In genomic region chr5:67214713-67215591, GRCh38 we compare ENCODE assay signal across 9 cellular contexts. TPM values are rescaled to one million over a fixed set of nuclear protein-coding genes. Genes with fewer than 3 reads are reported as not detected.
DNase-seq lines count a peak whose midpoint lies in the region; ATAC-seq, FAIRE-seq and TF ChIP-seq lines count a peak whose summit lies in the region.
"Had no signal": no experiment of that assay in that cellular context is flagged by ENCODE, and none has a peak within 500 bp of the region (broad histone marks: within the 10 kb centered on the region; RNA-seq: fewer than 3 reads in every experiment).

No MANE protein-coding gene starts in this region.

- no peak for FAIRE-seq in GM19239 (lab: Jason Lieb, UNC)

- CTCF ChIA-PET in CD8-positive, alpha-beta memory T cell (lab: Charles Lee), result interaction anchor here (1.0 to 3.6 kb wide), 10 partner anchors 8 to 1029 kb away, joined by 3 to 25 read pairs (median 5); no protein-coding TSS in a partner anchor

- H3K27ac ChIP-seq in CD8-positive, alpha-beta memory T cell (ENCODE audit: low read depth, low read length), result peak overlapping the region; percentile 38
- H3K27ac ChIP-seq in OCI-LY1 (ENCODE audit: low read depth, low read length, poor library complexity, severe bottlenecking) (peak overlapping the region; percentile 97), osteoblast (ENCODE audit: low read depth, low read length) (no peak overlapping the region)

- peak overlapping the region; percentile 23 for H3K4me3 ChIP-seq in CD8-positive, alpha-beta memory T cell (ENCODE audit: low read length)
- peak overlapping the region; percentile 16 for H3K4me3 ChIP-seq in OCI-LY1 (ENCODE audit: low read depth, low read length, poor library complexity, severe bottlenecking)
- no peak overlapping the region for H3K4me3 ChIP-seq in osteoblast (ENCODE audit: insufficient read depth, low read length)

- H3K27ac Mint-ChIP-seq in CD8-positive, alpha-beta memory T cell, result peak overlapping the region; percentile 88 to 98 (median 97)
- H3K27ac Mint-ChIP-seq in HFFc6, result no peak overlapping the region

- H3K27me3 Mint-ChIP-seq in CD8-positive, alpha-beta memory T cell, result peaks cover 0 to 4% of the 10 kb centered on the region in 2 donors
- H3K27me3 Mint-ChIP-seq in HFFc6 (ENCODE audit: insufficient read depth), result peaks cover 4% of the 10 kb centered on the region

- no peaks in the 10 kb centered on the region for H3K9me3 ChIP-seq in CD8-positive, alpha-beta memory T cell (ENCODE audit: low read length)
- H3K9me3 ChIP-seq in OCI-LY1 (ENCODE audit: low read length), result no peaks in the 10 kb centered on the region
- no peaks in the 10 kb centered on the region for H3K9me3 ChIP-seq in osteoblast (ENCODE audit: low read depth, low read length)

- H4K20me1 ChIP-seq in OCI-LY1 (ENCODE audit: insufficient read depth, low read length) (no peaks in the 10 kb centered on the region), osteoblast (ENCODE audit: insufficient read depth, low read length) (no peaks in the 10 kb centered on the region)

- H2AFZ ChIP-seq in OCI-LY1 (ENCODE audit: low read length) (0 out of 2 replicates have a peak overlapping the region, but pooled peaks have one; percentile 9), osteoblast (ENCODE audit: low read length) (peak overlapping the region; percentile 76)

- no peaks in the 10 kb centered on the region for H3K9me2 ChIP-seq in OCI-LY1 (ENCODE audit: low read depth, low read length)

- H3K4me1 Mint-ChIP-seq in CD8-positive, alpha-beta memory T cell, result peaks cover 50 to 55% (median 55%) of the 10 kb centered on the region in 3 donors
- H3K4me1 Mint-ChIP-seq in HFFc6 (ENCODE audit: low read depth), result peaks cover 38% of the 10 kb centered on the region

- H3K36me3 ChIP-seq in CD8-positive, alpha-beta memory T cell (ENCODE audit: insufficient read depth, low read length), result no peaks in the 10 kb centered on the region
- H3K36me3 ChIP-seq in OCI-LY1 (ENCODE audit: insufficient read depth, low read length), result no peaks in the 10 kb centered on the region
- no peaks in the 10 kb centered on the region for H3K36me3 ChIP-seq in osteoblast (ENCODE audit: insufficient read depth, low read length)

- H3K27me3 ChIP-seq in CD8-positive, alpha-beta memory T cell (ENCODE audit: insufficient read depth, low read length, poor library complexity, severe bottlenecking), result no peaks in the 10 kb centered on the region
- H3K27me3 ChIP-seq in OCI-LY1 (ENCODE audit: insufficient read depth, low read length), result no peaks in the 10 kb centered on the region
- no peaks in the 10 kb centered on the region for H3K27me3 ChIP-seq in osteoblast (ENCODE audit: insufficient read depth, low read length)

- POLR2A ChIA-PET in CD8-positive, alpha-beta memory T cell (lab: Charles Lee), result interaction anchor here (0.9 to 2.0 kb wide), 5 partner anchors 48 to 1052 kb away, joined by 3 to 13 read pairs (median 3); no protein-coding TSS in a partner anchor

- no peaks in the 10 kb centered on the region for H3K9me3 Mint-ChIP-seq in CD8-positive, alpha-beta memory T cell
- no peaks in the 10 kb centered on the region for H3K9me3 Mint-ChIP-seq in HFFc6

- no peak for DNase-seq in CD8-positive, alpha-beta memory T cell
- no peak for DNase-seq in osteoblast (ENCODE audit: insufficient read length, low spot score, missing footprints)
- no peak for DNase-seq in GM19239 (ENCODE audit: insufficient read length, low spot score)
- DNase-seq in HFFc6, result no peak
- DNase-seq in central memory CD4-positive, alpha-beta T cell, result no peak
- no peak for DNase-seq in activated CD4-positive, CD25-positive, alpha-beta regulatory T cell (lab: John Stamatoyannopoulos, UW)

- H3K4me3 Mint-ChIP-seq in CD8-positive, alpha-beta memory T cell, result peak overlapping the region in 6 of 7 donors; percentile 4 to 82 (median 70)
- no peak overlapping the region for H3K4me3 Mint-ChIP-seq in HFFc6

- peaks cover 48% of the 10 kb centered on the region for H3K4me1 ChIP-seq in CD8-positive, alpha-beta memory T cell (ENCODE audit: insufficient read depth, low read length)
- peaks cover 34% of the 10 kb centered on the region for H3K4me1 ChIP-seq in OCI-LY1 (ENCODE audit: insufficient read depth, low read length, severe bottlenecking)
- H3K4me1 ChIP-seq in osteoblast (ENCODE audit: insufficient read depth, low read length), result peaks cover 13% of the 10 kb centered on the region

- H3K36me3 Mint-ChIP-seq in CD8-positive, alpha-beta memory T cell, result peaks cover 0 to 6% (median 1%) of the 10 kb centered on the region in 3 donors
- H3K36me3 Mint-ChIP-seq in HFFc6 (ENCODE audit: low read depth), result no peaks in the 10 kb centered on the region

- peak overlapping the region; percentile 51 for H3K9ac ChIP-seq in OCI-LY1 (ENCODE audit: low read length)

- TF ChIP-seq CTCF in OCI-LY1 (IDR thresholded peaks at IDR 0.05; ENCODE audit: low read length) (peak; percentile 17; the same call in 1 of the 2 replicates), osteoblast (IDR thresholded peaks at IDR 0.05; ENCODE audit: extremely low read depth, low read depth, low read length) (no peak), HFFc6 (IDR thresholded peaks at IDR 0.05) (no peak)

- peak overlapping the region; percentile 62 for H3K4me2 ChIP-seq in OCI-LY1 (ENCODE audit: low read length)
- H3K4me2 ChIP-seq in osteoblast (ENCODE audit: insufficient read depth, low read length), result no peak overlapping the region

- H3K79me2 ChIP-seq in OCI-LY1 (ENCODE audit: insufficient read depth, low read length) (no peaks in the 10 kb centered on the region), osteoblast (ENCODE audit: insufficient read depth, low read length) (no peaks in the 10 kb centered on the region)

- peak; percentile 6 for ATAC-seq in esophagus mucosa

- H3F3A ChIP-seq in OCI-LY1 (ENCODE audit: insufficient read depth, low read length), result no peaks in the 10 kb centered on the region

RNA-seq across cellular contexts. Expression of gene CD180, which starts 18.4 kb away (rescaled TPM):
- under 1 TPM; 0.24 to 0.27 TPM for total RNA-seq in CD8-positive, alpha-beta memory T cell
- polyA plus RNA-seq in CD8-positive, alpha-beta memory T cell, result not detected
- total RNA-seq in esophagus mucosa (0.24 TPM), osteoblast (not detected in 2 replicates)
- not detected for total RNA-seq in HFFc6 (2021; fragmentation: NEBNext Ultra II Directional; extraction: Animal tissue kit (Norgen Biotek cat#: 25700))
- total RNA-seq: glomerular endothelial cell had no signal
